Comparison of ENCODE assay signal across 1 cellular context in genomic region chr13:79675931-79676658, GRCh38.
TF ChIP-seq lines count a peak whose summit lies in the region.

No MANE protein-coding gene starts in this region.

TF ChIP-seq in GM23338, 12 proteins besides CTCF, POLR2A, EP300 and RAD21 (continued from another document):
- no peak for TF ChIP-seq ZNF462 (CRISPR knock-in tag; IDR thresholded peaks at IDR 0.05)
- TF ChIP-seq JUNB (IDR thresholded peaks at IDR 0.05; ENCODE audit: unreplicated experiment): no peak
- no peak for TF ChIP-seq REST (IDR thresholded peaks at IDR 0.05; ENCODE audit: unreplicated experiment)
- no peak for TF ChIP-seq ZNF114 (CRISPR knock-in tag; IDR thresholded peaks at IDR 0.05)
- TF ChIP-seq NANOG (IDR thresholded peaks at IDR 0.05; ENCODE audit: borderline replicate concordance): no peak
- TF ChIP-seq EZH2 (IDR thresholded peaks at IDR 0.05; ENCODE audit: low read depth, unreplicated experiment): no peak
- no peak for TF ChIP-seq ZNF331 (CRISPR knock-in tag; IDR thresholded peaks at IDR 0.05; ENCODE audit: low read depth)
- no peak for TF ChIP-seq POLR2AphosphoS5 (IDR thresholded peaks at IDR 0.05; ENCODE audit: low read depth)
- no peak for TF ChIP-seq ETS1 (IDR thresholded peaks at IDR 0.05)
- no peak for TF ChIP-seq STAT1 (IDR thresholded peaks at IDR 0.05; ENCODE audit: unreplicated experiment)
- no peak for TF ChIP-seq EZH2phosphoT487 (IDR thresholded peaks at IDR 0.05; ENCODE audit: unreplicated experiment)
